In the genomic region with DNA sequence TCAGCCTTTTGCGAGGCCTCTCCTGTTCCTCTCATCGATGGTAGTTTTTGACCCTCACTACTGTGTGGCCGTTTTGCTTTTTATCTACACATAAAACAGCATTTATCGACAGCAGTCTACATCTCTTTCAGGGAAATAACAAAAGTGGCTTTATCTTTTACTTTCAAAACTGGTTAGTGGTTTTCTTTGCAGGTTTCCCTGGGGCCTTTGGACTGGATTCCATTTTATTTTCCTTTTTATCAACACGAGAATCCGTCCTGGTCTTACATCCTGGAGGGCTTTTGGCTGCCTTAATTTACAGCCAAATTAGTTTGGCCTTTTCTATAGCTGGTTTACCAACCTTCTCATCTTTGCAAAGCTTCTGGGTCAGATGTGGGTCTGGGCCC, we compare ENCODE assay signal across 8 cellular contexts. TPM values are rescaled to one million over a fixed set of nuclear protein-coding genes. Genes with fewer than 3 reads are reported as not detected.
DNase-seq lines count a peak whose midpoint lies in the region; ATAC-seq and TF ChIP-seq lines count a peak whose summit lies in the region.

No MANE protein-coding gene starts in this region.

- H3K27me3 Mint-ChIP-seq in naive B cell, result no peaks in the 10 kb centered on the region

- 77 to 79% methylated on average over 6 of the region's 6 CpGs for WGBS in thyroid gland, 2 donors

- DNase-seq in BE2C (no peak), naive B cell (no peak), thyroid gland (no peak), NCI-H1930 (lab: John Stamatoyannopoulos, UW) (no peak)
- DNase-seq in Jurkat, Clone E6-1 (ENCODE audit: low read depth, low spot score), result no peak

- no peak for TF ChIP-seq POLR2A in thyroid gland (IDR thresholded peaks at IDR 0.05)

- peak overlapping the region; percentile 64 for H3K4me3 ChIP-seq in BE2C (ENCODE audit: low read depth, low read length)
- H3K4me3 ChIP-seq in Jurkat, Clone E6-1 (ENCODE audit: low read length), result peak overlapping the region; percentile 84
- H3K4me3 ChIP-seq in thyroid gland (replicated peaks in 1 of 3), result no peak overlapping the region

- TF ChIP-seq CTCF in BE2C (IDR thresholded peaks at IDR 0.05; ENCODE audit: low read depth, low read length) (no peak), thyroid gland (IDR thresholded peaks at IDR 0.05) (no peak)

- H3K36me3 Mint-ChIP-seq in naive B cell, result no peaks in the 10 kb centered on the region

- ATAC-seq in naive B cell (ENCODE audit: low read depth in 2 of 2) (no peak), HG03159 (IDR thresholded peaks at IDR 0.05; ENCODE audit: unreplicated experiment) (no peak), GM18907 (IDR thresholded peaks at IDR 0.05; ENCODE audit: unreplicated experiment) (no peak)

- H3K4me1 ChIP-seq in BE2C, result no peaks in the 10 kb centered on the region
- H3K4me1 ChIP-seq in thyroid gland, result peaks cover 0 to 3% of the 10 kb centered on the region in 2 donors

- H3K4me1 Mint-ChIP-seq in naive B cell, result peaks cover 20 to 44% (median 35%) of the 10 kb centered on the region in 3 donors

- intact Hi-C loops in thyroid gland (cut with DNase I), result no loop called here

- peak overlapping the region; percentile 88 to 96 (median 95) for H3K4me3 Mint-ChIP-seq in naive B cell

- H3K27me3 ChIP-seq in BE2C, result no peaks in the 10 kb centered on the region
- H3K27me3 ChIP-seq in thyroid gland, result no peaks in the 10 kb centered on the region

- H3K36me3 ChIP-seq in BE2C (no peaks in the 10 kb centered on the region), thyroid gland (no peaks in the 10 kb centered on the region)

- peak overlapping the region; percentile 94 to 98 (median 96) for H3K27ac Mint-ChIP-seq in naive B cell

- H3K9me3 ChIP-seq in BE2C, result no peaks in the 10 kb centered on the region
- H3K9me3 ChIP-seq in thyroid gland, result no peaks in the 10 kb centered on the region

- H3K27ac ChIP-seq in cingulate gyrus (ENCODE audit: low read depth, low read length) (peak overlapping the region; percentile 97), thyroid gland (peak overlapping the region in 1 of 3 donors; percentile 48)

- no peaks in the 10 kb centered on the region for H3K9me3 Mint-ChIP-seq in naive B cell

RNA-seq across cellular contexts. Expression of a gene that starts 0.8 kb away (rescaled TPM):
- 0.74 TPM for polyA plus RNA-seq in BE2C (2012; ENCODE audit: insufficient read depth, insufficient read length, low read depth)
- polyA plus RNA-seq in Jurkat, Clone E6-1 (2012; ENCODE audit: insufficient read depth, insufficient read length), result not detected
- polyA plus RNA-seq in naive B cell (ENCODE audit: low read depth in 6 of 6), result 1 to 10 TPM in 1 of 6 donors, under 1 TPM in 5; 0.19 to 1.0 (median 0.56) TPM
- total RNA-seq in thyroid gland, result not detected

RNA-seq across cellular contexts. Expression of a gene that starts 20.8 kb away (rescaled TPM):
- not detected for polyA plus RNA-seq in BE2C (2012; ENCODE audit: insufficient read depth, insufficient read length, low read depth)
- polyA plus RNA-seq in Jurkat, Clone E6-1 (2012; ENCODE audit: insufficient read depth, insufficient read length), result not detected
- polyA plus RNA-seq in naive B cell (ENCODE audit: low read depth in 6 of 6), result under 1 TPM in 4 of 6 donors, not detected in 2; 0.17 to 0.36 (median 0.21) TPM
- total RNA-seq in thyroid gland, result 10 to 100 TPM in 1 of 4 donors, 1 to 10 TPM in 1, under 1 TPM in 2; 0.39 to 11.7 (median 1.8) TPM

Comparison
In these comparisons a context has a peak if more than half of its experiments do, and no peak if none do; other contexts are left out.
1. H3K4me3 ChIP-seq: peak in BE2C (single experiment) and Jurkat, Clone E6-1 (single experiment); none in thyroid gland (0 of 3).